In genomic region chr3:146189519-146190173, GRCh38 we compare ENCODE assay signal across 8 cellular contexts. TPM values are rescaled to one million over a fixed set of nuclear protein-coding genes. Genes with fewer than 3 reads are reported as not detected.
DNase-seq lines count a peak whose midpoint lies in the region; ATAC-seq and TF ChIP-seq lines count a peak whose summit lies in the region.

No MANE protein-coding gene starts in this region.

- ATAC-seq in GM19397 (IDR thresholded peaks at IDR 0.05; ENCODE audit: unreplicated experiment) (peak; percentile 89), HG03196 (IDR thresholded peaks at IDR 0.05; ENCODE audit: unreplicated experiment) (peak; percentile 94), WTC11 (peak; percentile 93), Right ventricle myocardium superior (ENCODE audit: poor library complexity) (peak; percentile 87)

- peak; percentile 79 for TF ChIP-seq CTCF in WTC11 (IDR thresholded peaks at IDR 0.05)

- CTCF ChIA-PET in WTC11 (lab: Charles Lee), result interaction anchor here (0.5 to 4.7 kb wide), 42 partner anchors 9 to 525 kb away, joined by 3 to 129 read pairs (median 4); partner anchors contain the start of gene PLOD2

- H3K27ac Mint-ChIP-seq in WTC11, result no peak overlapping the region

- H3K36me3 Mint-ChIP-seq in WTC11, result no peaks in the 10 kb centered on the region

- POLR2A ChIA-PET in WTC11 (lab: Charles Lee), result no interaction called here

- DNase-seq in EH (ENCODE audit: low read depth), result peak; percentile 65
- peak; percentile 69 for DNase-seq in NCI-H2196 (lab: John Stamatoyannopoulos, UW; ENCODE audit: unreplicated experiment)
- DNase-seq in WTC11 (ENCODE audit: low spot score), result no peak
- no peak for DNase-seq in Right ventricle myocardium superior
- DNase-seq in retina, result peak; percentile 53
- DNase-seq in stimulated activated CD4-positive, alpha-beta T cell treated with anti-CD3 and anti-CD28 coated beads, Interleukin-4, amount 100 ng/mL, for 1 hour, result no peak

- intact Hi-C loops in Right ventricle myocardium superior (cut with DNase I), result loop anchor here (5.0 kb wide), 1 partner anchor 122 kb away; no protein-coding TSS in a partner anchor

- H3K4me3 Mint-ChIP-seq in WTC11, result no peak overlapping the region

- H3K9me3 Mint-ChIP-seq in WTC11, result no peaks in the 10 kb centered on the region

- no peaks in the 10 kb centered on the region for H3K27me3 Mint-ChIP-seq in WTC11 (ENCODE audit: low read depth)

- H3K4me1 Mint-ChIP-seq in WTC11, result no peaks in the 10 kb centered on the region; the same call in 1 of the 2 replicates

TF ChIP-seq in WTC11, 78 proteins besides CTCF, POLR2A, EP300 and RAD21:
- no peak for TF ChIP-seq NFATC4 (CRISPR knock-in tag; IDR thresholded peaks at IDR 0.05)
- no peak for TF ChIP-seq ZNF396 (CRISPR knock-in tag; IDR thresholded peaks at IDR 0.05; ENCODE audit: borderline replicate concordance)
- no peak for TF ChIP-seq TEAD4 (CRISPR knock-in tag; IDR thresholded peaks at IDR 0.05)
- no peak for TF ChIP-seq ZNF425 (CRISPR knock-in tag; conservative IDR thresholded peaks at IDR 0.05)
- no peak for TF ChIP-seq ZNF219 (CRISPR knock-in tag; IDR thresholded peaks at IDR 0.05; ENCODE audit: borderline replicate concordance)
- no peak for TF ChIP-seq RELA (CRISPR knock-in tag; IDR thresholded peaks at IDR 0.05; ENCODE audit: borderline replicate concordance)
- TF ChIP-seq ZBTB43 (CRISPR knock-in tag; IDR thresholded peaks at IDR 0.05), result no peak
- TF ChIP-seq KAT7 (CRISPR knock-in tag; IDR thresholded peaks at IDR 0.05; ENCODE audit: borderline replicate concordance), result no peak
- no peak for TF ChIP-seq GRHL2 (CRISPR knock-in tag; IDR thresholded peaks at IDR 0.05; ENCODE audit: insufficient replicate concordance, severe bottlenecking)
- TF ChIP-seq FOXP4 (CRISPR knock-in tag; IDR thresholded peaks at IDR 0.05), result no peak
- no peak for TF ChIP-seq ZNF121 (CRISPR knock-in tag; IDR thresholded peaks at IDR 0.05)
- no peak for TF ChIP-seq ZNF138 (CRISPR knock-in tag; conservative IDR thresholded peaks at IDR 0.05)
- TF ChIP-seq ATF3 (CRISPR knock-in tag; conservative IDR thresholded peaks at IDR 0.05), result no peak

RNA-seq across cellular contexts. Expression of gene PLOD2, which starts 28.7 kb away (rescaled TPM):
- total RNA-seq in WTC11 (2021) (36.6 to 40.7 TPM (median 39.3 TPM) in 3 replicates), Right ventricle myocardium superior (16.9 TPM)

Comparison
In these comparisons a context has a peak if more than half of its experiments do, and no peak if none do; other contexts are left out.
1. DNase-seq: peak in EH (single experiment), NCI-H2196 (single experiment) and retina (single experiment); none in WTC11 (single experiment), Right ventricle myocardium superior (single experiment) and stimulated activated CD4-positive, alpha-beta T cell treated with anti-CD3 and anti-CD28 coated beads, Interleukin-4, amount 100 ng/mL, for 1 hour (single experiment).
2. Peak in every context shown above with its lines, with median percentiles within 50 percentile points of each other: ATAC-seq.